In the genomic region with DNA sequence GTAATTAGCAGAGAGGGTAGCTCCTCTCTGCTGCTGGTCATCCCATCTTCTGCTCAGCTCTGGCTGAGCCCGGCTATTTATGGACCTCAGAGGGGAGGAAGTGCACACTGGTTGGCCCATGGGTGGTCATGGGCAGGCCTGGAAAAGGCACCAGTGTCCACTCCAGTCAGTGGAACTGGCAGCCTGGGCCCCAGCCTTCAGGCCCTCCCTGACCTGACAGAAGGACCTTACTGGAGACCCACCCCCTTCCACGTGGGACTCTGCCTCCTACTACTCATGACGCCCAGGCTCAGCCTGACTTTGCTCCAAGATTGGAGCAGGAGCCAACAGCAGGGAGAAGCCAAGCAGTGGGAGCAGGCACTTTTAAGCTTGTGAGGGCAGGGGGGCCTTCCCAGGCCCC, we compare ENCODE assay signal across 2 cellular contexts.
TF ChIP-seq lines count a peak whose summit lies in the region.

No MANE protein-coding gene starts in this region.

TF ChIP-seq in IMR-90, 13 proteins besides CTCF, POLR2A, EP300 and RAD21:
- TF ChIP-seq MXI1 (IDR thresholded peaks at IDR 0.05; ENCODE audit: borderline replicate concordance, low read depth, low read length) (no peak), CHD1 (IDR thresholded peaks at IDR 0.05; ENCODE audit: low read depth, low read length) (no peak), USF2 (IDR thresholded peaks at IDR 0.05; ENCODE audit: low read depth, low read length) (no peak), MAFK (IDR thresholded peaks at IDR 0.05; ENCODE audit: low read depth, low read length) (no peak), BHLHE40 (IDR thresholded peaks at IDR 0.05; ENCODE audit: low read depth, low read length) (no peak), MAZ (IDR thresholded peaks at IDR 0.05; ENCODE audit: borderline replicate concordance, low read depth, low read length) (no peak), FOS (IDR thresholded peaks at IDR 0.05; ENCODE audit: low read depth, low read length) (no peak), CEBPB (IDR thresholded peaks at IDR 0.05; ENCODE audit: low read depth, low read length) (no peak)

TF ChIP-seq in H1, 55 proteins besides CTCF, POLR2A, EP300 and RAD21:
- TF ChIP-seq TAF1 (IDR thresholded peaks at IDR 0.05; ENCODE audit: low read depth, low read length): no peak
- no peak for TF ChIP-seq BCL11A (IDR thresholded peaks at IDR 0.05; ENCODE audit: low read depth in 2 of 2, low read length in 2 of 2)
- no peak for TF ChIP-seq TEAD4 (IDR thresholded peaks at IDR 0.05; ENCODE audit: low read depth, low read length)
- no peak for TF ChIP-seq KDM1A (IDR thresholded peaks at IDR 0.05; ENCODE audit: borderline replicate concordance, low read length)
- no peak for TF ChIP-seq NRF1 (IDR thresholded peaks at IDR 0.05; ENCODE audit: low read depth, low read length)
- TF ChIP-seq HDAC6 (IDR thresholded peaks at IDR 0.05; ENCODE audit: low read depth, low read length): no peak
- no peak for TF ChIP-seq NANOG (IDR thresholded peaks at IDR 0.05; ENCODE audit: insufficient read depth, low read depth, low read length, poor library complexity, severe bottlenecking)
- no peak for TF ChIP-seq SIRT6 (IDR thresholded peaks at IDR 0.05; ENCODE audit: low read length)
- TF ChIP-seq RNF2 (IDR thresholded peaks at IDR 0.05; ENCODE audit: borderline replicate concordance, low read depth, low read length, missing control alignments, poor library complexity, severe bottlenecking): no peak
- no peak for TF ChIP-seq KDM4A (IDR thresholded peaks at IDR 0.05; ENCODE audit: low read depth, low read length, severe bottlenecking)
- TF ChIP-seq MAFK (IDR thresholded peaks at IDR 0.05; ENCODE audit: low read depth, low read length): no peak
- TF ChIP-seq HDAC2 (IDR thresholded peaks at IDR 0.05; ENCODE audit: borderline replicate concordance in 1 of 2, low read depth in 2 of 2, low read length in 2 of 2): no peak
- no peak for TF ChIP-seq SP2 (IDR thresholded peaks at IDR 0.05; ENCODE audit: low read length)
- no peak for TF ChIP-seq JUN (IDR thresholded peaks at IDR 0.05; ENCODE audit: low read depth, low read length)
- TF ChIP-seq RFX5 (IDR thresholded peaks at IDR 0.05; ENCODE audit: borderline replicate concordance, low read depth, low read length): no peak
- TF ChIP-seq POLR2AphosphoS5 (IDR thresholded peaks at IDR 0.05; ENCODE audit: low read depth, low read length): no peak
- no peak for TF ChIP-seq TBP (IDR thresholded peaks at IDR 0.05; ENCODE audit: low read depth, low read length)
- no peak for TF ChIP-seq SIN3A (conservative IDR thresholded peaks at IDR 0.05 in 1 of 2, IDR thresholded peaks at IDR 0.05 in 1 of 2; ENCODE audit: low read depth in 1 of 2, low read length in 2 of 2)
- TF ChIP-seq CTBP2 (IDR thresholded peaks at IDR 0.05; ENCODE audit: borderline replicate concordance, insufficient read depth, insufficient read length, low read length): no peak
TF ChIP-seq in H1: peak in this region for 0.
